ENCODE assay signal across 8 cellular contexts in genomic region chr6:147204843-147205311, GRCh38. TPM values are rescaled to one million over a fixed set of nuclear protein-coding genes. Genes with fewer than 3 reads are reported as not detected.
DNase-seq lines count a peak whose midpoint lies in the region; ATAC-seq, FAIRE-seq and TF ChIP-seq lines count a peak whose summit lies in the region.

No MANE protein-coding gene starts in this region.

- H3K27me3 ChIP-seq in A673 (replicated peaks; ENCODE audit: insufficient read depth, low read depth, low read length, poor library complexity): no peaks in the 10 kb centered on the region
- no peaks in the 10 kb centered on the region for H3K27me3 ChIP-seq in H7 (ENCODE audit: control insufficient read depth, insufficient read depth, low read length)
- no peaks in the 10 kb centered on the region for H3K27me3 ChIP-seq in transverse colon

- in situ Hi-C loops in transverse colon (cut with MboI; ENCODE audit: low pct_ligation_motif_present in 1 of 4, low pct_unique_long_range_greater_than_20kb in 1 of 4, low sequenced_read_pairs in 3 of 4): no loop called here

- TF ChIP-seq POLR2A in lower leg skin (IDR thresholded peaks at IDR 0.05): no peak
- no peak for TF ChIP-seq POLR2A in transverse colon (IDR thresholded peaks at IDR 0.05)

- no peak for FAIRE-seq in GM19239 (lab: Jason Lieb, UNC)

- H3K36me3 ChIP-seq in A673 (ENCODE audit: insufficient read depth, low read length, poor library complexity, severe bottlenecking): no peaks in the 10 kb centered on the region
- H3K36me3 ChIP-seq in H7 (replicated peaks; ENCODE audit: control insufficient read depth, insufficient read depth, low read length): no peaks in the 10 kb centered on the region
- no peaks in the 10 kb centered on the region for H3K36me3 ChIP-seq in transverse colon

- POLR2A ChIA-PET in A673 (lab: Charles Lee; ENCODE audit: low non-redundant PET): interaction anchor here (0.6 kb wide), 1 partner anchor 9 kb away, joined by 6 read pairs; no protein-coding TSS in a partner anchor

- CTCF ChIA-PET in A673 (lab: Charles Lee): no interaction called here

- H3K27ac ChIP-seq in A673 (ENCODE audit: low read depth, low read length, poor library complexity, severe bottlenecking) (no peak overlapping the region), transverse colon (peak overlapping the region; percentile 97 to 100 (median 98))

- no peak for ATAC-seq in GM21390 (IDR thresholded peaks at IDR 0.05; ENCODE audit: unreplicated experiment)

- intact Hi-C loops in A673 (cut with micrococcal nuclease; ENCODE audit: unreplicated experiment): loop anchor here (5.0 to 10.0 kb wide), 2 partner anchors 320 to 348 kb away; no protein-coding TSS in a partner anchor
- intact Hi-C loops in lower leg skin (cut with DNase I; ENCODE audit: low total_unique reads): no loop called here
- intact Hi-C loops in transverse colon (cut with DNase I; ENCODE audit: low total_unique reads): no loop called here

- WGBS in lower leg skin, 2 donors: 2 to 3% methylated on average over 11 of the region's 11 CpGs
- WGBS in transverse colon (ENCODE audit: low coverage in 1 of 2), 2 donors: 5 to 6% methylated on average over 11 of the region's 11 CpGs

- H3K9me3 ChIP-seq in A673 (ENCODE audit: low read depth, low read length, poor library complexity, severe bottlenecking) (no peaks in the 10 kb centered on the region), transverse colon (no peaks in the 10 kb centered on the region)

- TF ChIP-seq EP300 in transverse colon (IDR thresholded peaks at IDR 0.05; ENCODE audit: low read depth): no peak

- TF ChIP-seq CTCF in A673 (conservative IDR thresholded peaks at IDR 0.05; ENCODE audit: low read depth, low read length) (no peak), lower leg skin (IDR thresholded peaks at IDR 0.05) (no peak), transverse colon (IDR thresholded peaks at IDR 0.05) (no peak)

- TSS peak; percentile 40 for BruUV-seq in A673 (replicated peaks; lab: Mats Ljungman, UMichigan)

- H3K4me1 ChIP-seq in A673 (ENCODE audit: insufficient read depth, low read length, poor library complexity, severe bottlenecking) (peaks cover 14% of the 10 kb centered on the region), transverse colon (peaks cover 9 to 46% (median 20%) of the 10 kb centered on the region in 4 donors)

- H3K4me3 ChIP-seq in A673 (ENCODE audit: low read depth, low read length, poor library complexity, severe bottlenecking) (peak overlapping the region; percentile 90), H7 (ENCODE audit: insufficient read depth, low read depth, low read length) (peak overlapping the region; percentile 67), lower leg skin (ENCODE audit: low read depth, poor library complexity, severe bottlenecking) (peak overlapping the region; percentile 89), transverse colon (peak overlapping the region; percentile 77 to 99 (median 92))

- DNase-seq in A673 (ENCODE audit: low spot score) (no peak), H7 (no peak), astrocyte of the hippocampus (ENCODE audit: low read depth, low spot score) (peak; percentile 24), lower leg skin (ENCODE audit: low spot score in 2 of 2) (no peak), transverse colon (no peak), GM19239 (ENCODE audit: insufficient read length, low spot score) (no peak), NK-92 (lab: John Stamatoyannopoulos, UW; ENCODE audit: unreplicated experiment) (no peak)

RNA-seq across cellular contexts. Expression of gene STXBP5, which starts 0.7 kb away (rescaled TPM):
- total RNA-seq in A673 (2021) (12.2 and 14.5 TPM in 2 replicates), lower leg skin (10 to 100 TPM; 46.7 to 60.5 (median 50.6) TPM), transverse colon (10 to 100 TPM; 58.7 to 99.5 (median 85.0) TPM)
- 6.9 and 9.1 TPM in 2 replicates for total RNA-seq in H7 (2014; rRNA removed; shearing (Covaris generic))
